Comparison of ENCODE assay signal across 2 cellular contexts in the genomic region with DNA sequence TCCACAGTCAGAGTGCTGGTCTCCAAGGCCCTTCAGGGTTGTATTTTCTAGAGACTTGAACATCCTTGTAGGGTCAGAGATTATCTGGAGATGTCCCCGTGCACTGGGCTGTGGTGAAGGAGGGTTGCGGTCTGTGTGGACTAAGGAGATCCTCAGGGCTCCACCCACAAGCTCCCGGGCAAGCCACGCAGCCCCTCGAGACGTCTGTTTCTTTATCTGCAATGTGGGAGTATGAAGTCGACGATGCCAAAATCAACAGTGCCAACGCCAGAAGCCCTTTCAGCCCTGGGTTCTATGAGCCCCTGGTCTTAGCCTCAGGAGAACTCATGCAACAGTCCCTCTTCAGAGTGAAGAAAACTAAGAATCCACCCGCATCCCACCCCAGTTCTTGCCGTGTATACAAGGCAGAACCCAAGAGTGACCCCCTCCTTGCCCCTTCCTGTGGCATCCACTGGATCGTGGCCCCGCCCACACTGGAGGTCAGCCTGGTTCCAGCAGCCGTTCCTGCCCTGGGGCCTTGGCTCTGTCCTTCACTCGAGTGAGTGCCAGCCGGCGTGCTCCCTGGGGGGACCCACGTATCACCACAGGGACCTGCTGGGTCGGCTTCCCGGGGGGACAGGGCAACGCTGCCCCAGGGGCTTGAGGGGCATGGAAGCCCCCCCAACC.
TF ChIP-seq lines count a peak whose summit lies in the region.

No MANE protein-coding gene starts in this region.

TF ChIP-seq in A549, 52 proteins besides CTCF, POLR2A, EP300 and RAD21:
- TF ChIP-seq, protein P1, sequence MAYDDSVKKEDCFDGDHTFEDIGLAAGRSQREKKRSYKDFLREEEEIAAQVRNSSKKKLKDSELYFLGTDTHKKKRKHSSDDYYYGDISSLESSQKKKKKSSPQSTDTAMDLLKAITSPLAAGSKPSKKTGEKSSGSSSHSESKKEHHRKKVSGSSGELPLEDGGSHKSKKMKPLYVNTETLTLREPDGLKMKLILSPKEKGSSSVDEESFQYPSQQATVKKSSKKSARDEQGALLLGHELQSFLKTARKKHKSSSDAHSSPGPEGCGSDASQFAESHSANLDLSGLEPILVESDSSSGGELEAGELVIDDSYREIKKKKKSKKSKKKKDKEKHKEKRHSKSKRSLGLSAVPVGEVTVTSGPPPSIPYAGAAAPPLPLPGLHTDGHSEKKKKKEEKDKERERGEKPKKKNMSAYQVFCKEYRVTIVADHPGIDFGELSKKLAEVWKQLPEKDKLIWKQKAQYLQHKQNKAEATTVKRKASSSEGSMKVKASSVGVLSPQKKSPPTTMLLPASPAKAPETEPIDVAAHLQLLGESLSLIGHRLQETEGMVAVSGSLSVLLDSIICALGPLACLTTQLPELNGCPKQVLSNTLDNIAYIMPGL (CRISPR knock-in tag; IDR thresholded peaks at IDR 0.05; ENCODE audit: borderline replicate concordance) = no peak
- no peak for TF ChIP-seq CBX2 (IDR thresholded peaks at IDR 0.05; ENCODE audit: borderline replicate concordance, low read depth)
- TF ChIP-seq, protein P2, sequence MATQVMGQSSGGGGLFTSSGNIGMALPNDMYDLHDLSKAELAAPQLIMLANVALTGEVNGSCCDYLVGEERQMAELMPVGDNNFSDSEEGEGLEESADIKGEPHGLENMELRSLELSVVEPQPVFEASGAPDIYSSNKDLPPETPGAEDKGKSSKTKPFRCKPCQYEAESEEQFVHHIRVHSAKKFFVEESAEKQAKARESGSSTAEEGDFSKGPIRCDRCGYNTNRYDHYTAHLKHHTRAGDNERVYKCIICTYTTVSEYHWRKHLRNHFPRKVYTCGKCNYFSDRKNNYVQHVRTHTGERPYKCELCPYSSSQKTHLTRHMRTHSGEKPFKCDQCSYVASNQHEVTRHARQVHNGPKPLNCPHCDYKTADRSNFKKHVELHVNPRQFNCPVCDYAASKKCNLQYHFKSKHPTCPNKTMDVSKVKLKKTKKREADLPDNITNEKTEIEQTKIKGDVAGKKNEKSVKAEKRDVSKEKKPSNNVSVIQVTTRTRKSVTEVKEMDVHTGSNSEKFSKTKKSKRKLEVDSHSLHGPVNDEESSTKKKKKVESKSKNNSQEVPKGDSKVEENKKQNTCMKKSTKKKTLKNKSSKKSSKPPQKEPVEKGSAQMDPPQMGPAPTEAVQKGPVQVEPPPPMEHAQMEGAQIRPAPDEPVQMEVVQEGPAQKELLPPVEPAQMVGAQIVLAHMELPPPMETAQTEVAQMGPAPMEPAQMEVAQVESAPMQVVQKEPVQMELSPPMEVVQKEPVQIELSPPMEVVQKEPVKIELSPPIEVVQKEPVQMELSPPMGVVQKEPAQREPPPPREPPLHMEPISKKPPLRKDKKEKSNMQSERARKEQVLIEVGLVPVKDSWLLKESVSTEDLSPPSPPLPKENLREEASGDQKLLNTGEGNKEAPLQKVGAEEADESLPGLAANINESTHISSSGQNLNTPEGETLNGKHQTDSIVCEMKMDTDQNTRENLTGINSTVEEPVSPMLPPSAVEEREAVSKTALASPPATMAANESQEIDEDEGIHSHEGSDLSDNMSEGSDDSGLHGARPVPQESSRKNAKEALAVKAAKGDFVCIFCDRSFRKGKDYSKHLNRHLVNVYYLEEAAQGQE (IDR thresholded peaks at IDR 0.05) = no peak
- TF ChIP-seq BHLHE40 (IDR thresholded peaks at IDR 0.05; ENCODE audit: low read depth, low read length) = no peak
- TF ChIP-seq PHF8 (IDR thresholded peaks at IDR 0.05; ENCODE audit: borderline replicate concordance, low read depth) = no peak
- no peak for TF ChIP-seq HOXB13 (CRISPR knock-in tag; IDR thresholded peaks at IDR 0.05; ENCODE audit: low read depth)
- TF ChIP-seq, protein P3, sequence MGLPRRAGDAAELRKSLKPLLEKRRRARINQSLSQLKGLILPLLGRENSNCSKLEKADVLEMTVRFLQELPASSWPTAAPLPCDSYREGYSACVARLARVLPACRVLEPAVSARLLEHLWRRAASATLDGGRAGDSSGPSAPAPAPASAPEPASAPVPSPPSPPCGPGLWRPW (IDR thresholded peaks at IDR 0.05) = no peak
- TF ChIP-seq, protein P4, sequence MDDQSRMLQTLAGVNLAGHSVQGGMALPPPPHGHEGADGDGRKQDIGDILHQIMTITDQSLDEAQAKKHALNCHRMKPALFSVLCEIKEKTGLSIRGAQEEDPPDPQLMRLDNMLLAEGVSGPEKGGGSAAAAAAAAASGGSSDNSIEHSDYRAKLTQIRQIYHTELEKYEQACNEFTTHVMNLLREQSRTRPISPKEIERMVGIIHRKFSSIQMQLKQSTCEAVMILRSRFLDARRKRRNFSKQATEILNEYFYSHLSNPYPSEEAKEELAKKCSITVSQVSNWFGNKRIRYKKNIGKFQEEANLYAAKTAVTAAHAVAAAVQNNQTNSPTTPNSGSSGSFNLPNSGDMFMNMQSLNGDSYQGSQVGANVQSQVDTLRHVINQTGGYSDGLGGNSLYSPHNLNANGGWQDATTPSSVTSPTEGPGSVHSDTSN (IDR thresholded peaks at IDR 0.05) = no peak
- TF ChIP-seq, protein P5, sequence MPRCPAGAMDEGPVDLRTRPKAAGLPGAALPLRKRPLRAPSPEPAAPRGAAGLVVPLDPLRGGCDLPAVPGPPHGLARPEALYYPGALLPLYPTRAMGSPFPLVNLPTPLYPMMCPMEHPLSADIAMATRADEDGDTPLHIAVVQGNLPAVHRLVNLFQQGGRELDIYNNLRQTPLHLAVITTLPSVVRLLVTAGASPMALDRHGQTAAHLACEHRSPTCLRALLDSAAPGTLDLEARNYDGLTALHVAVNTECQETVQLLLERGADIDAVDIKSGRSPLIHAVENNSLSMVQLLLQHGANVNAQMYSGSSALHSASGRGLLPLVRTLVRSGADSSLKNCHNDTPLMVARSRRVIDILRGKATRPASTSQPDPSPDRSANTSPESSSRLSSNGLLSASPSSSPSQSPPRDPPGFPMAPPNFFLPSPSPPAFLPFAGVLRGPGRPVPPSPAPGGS (IDR thresholded peaks at IDR 0.05) = no peak
- TF ChIP-seq FOXS1 (CRISPR knock-in tag; IDR thresholded peaks at IDR 0.05) = no peak

TF ChIP-seq in HEK293, 187 proteins besides CTCF, POLR2A, EP300 and RAD21:
- TF ChIP-seq, protein P6, sequence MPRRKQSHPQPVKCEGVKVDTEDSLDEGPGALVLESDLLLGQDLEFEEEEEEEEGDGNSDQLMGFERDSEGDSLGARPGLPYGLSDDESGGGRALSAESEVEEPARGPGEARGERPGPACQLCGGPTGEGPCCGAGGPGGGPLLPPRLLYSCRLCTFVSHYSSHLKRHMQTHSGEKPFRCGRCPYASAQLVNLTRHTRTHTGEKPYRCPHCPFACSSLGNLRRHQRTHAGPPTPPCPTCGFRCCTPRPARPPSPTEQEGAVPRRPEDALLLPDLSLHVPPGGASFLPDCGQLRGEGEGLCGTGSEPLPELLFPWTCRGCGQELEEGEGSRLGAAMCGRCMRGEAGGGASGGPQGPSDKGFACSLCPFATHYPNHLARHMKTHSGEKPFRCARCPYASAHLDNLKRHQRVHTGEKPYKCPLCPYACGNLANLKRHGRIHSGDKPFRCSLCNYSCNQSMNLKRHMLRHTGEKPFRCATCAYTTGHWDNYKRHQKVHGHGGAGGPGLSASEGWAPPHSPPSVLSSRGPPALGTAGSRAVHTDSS (tag by site-specific recombination; IDR thresholded peaks at IDR 0.05) = no peak
- TF ChIP-seq ZNF266 (tag by site-specific recombination; IDR thresholded peaks at IDR 0.05; ENCODE audit: low read depth) (no peak), ZNF2 (tag by site-specific recombination; IDR thresholded peaks at IDR 0.05) (no peak), ZFHX2 (tag by site-specific recombination; conservative IDR thresholded peaks at IDR 0.05) (peak; percentile 63)
- TF ChIP-seq, protein P7, sequence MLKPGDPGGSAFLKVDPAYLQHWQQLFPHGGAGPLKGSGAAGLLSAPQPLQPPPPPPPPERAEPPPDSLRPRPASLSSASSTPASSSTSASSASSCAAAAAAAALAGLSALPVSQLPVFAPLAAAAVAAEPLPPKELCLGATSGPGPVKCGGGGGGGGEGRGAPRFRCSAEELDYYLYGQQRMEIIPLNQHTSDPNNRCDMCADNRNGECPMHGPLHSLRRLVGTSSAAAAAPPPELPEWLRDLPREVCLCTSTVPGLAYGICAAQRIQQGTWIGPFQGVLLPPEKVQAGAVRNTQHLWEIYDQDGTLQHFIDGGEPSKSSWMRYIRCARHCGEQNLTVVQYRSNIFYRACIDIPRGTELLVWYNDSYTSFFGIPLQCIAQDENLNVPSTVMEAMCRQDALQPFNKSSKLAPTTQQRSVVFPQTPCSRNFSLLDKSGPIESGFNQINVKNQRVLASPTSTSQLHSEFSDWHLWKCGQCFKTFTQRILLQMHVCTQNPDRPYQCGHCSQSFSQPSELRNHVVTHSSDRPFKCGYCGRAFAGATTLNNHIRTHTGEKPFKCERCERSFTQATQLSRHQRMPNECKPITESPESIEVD (tag by site-specific recombination; IDR thresholded peaks at IDR 0.05) = no peak
- TF ChIP-seq, protein P8, sequence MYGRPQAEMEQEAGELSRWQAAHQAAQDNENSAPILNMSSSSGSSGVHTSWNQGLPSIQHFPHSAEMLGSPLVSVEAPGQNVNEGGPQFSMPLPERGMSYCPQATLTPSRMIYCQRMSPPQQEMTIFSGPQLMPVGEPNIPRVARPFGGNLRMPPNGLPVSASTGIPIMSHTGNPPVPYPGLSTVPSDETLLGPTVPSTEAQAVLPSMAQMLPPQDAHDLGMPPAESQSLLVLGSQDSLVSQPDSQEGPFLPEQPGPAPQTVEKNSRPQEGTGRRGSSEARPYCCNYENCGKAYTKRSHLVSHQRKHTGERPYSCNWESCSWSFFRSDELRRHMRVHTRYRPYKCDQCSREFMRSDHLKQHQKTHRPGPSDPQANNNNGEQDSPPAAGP (tag by site-specific recombination; IDR thresholded peaks at IDR 0.05) = no peak
